Comparison of ENCODE assay signal across 9 cellular contexts in the genomic region with DNA sequence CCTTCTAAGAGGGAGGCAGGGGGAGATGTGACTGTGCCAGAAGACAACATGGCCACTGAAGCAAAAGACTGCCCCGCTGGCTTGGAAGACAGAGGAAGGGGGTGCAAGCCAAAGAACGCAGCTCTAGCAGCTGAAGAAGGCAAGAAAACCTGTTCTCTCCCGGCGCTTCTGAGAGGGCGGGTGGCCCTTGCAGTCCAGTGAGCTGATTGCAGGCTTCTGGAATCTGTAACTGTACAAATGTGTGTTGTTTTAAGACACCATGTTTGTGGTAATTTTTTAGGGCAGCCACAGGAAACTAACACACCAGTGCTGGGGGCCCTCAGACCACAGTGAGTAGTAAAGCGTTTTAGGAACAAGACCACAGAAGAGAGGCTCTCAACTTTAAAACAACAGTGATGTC. TPM values are rescaled to one million over a fixed set of nuclear protein-coding genes. Genes with fewer than 3 reads are reported as not detected.
DNase-seq lines count a peak whose midpoint lies in the region; FAIRE-seq and TF ChIP-seq lines count a peak whose summit lies in the region.
"Had no signal": no experiment of that assay in that cellular context is flagged by ENCODE, and none has a peak within 500 bp of the region (broad histone marks: within the 10 kb centered on the region; RNA-seq: fewer than 3 reads in every experiment).

No MANE protein-coding gene starts in this region.

- intact Hi-C loops in sigmoid colon (cut with DNase I): loop anchor here (5.0 to 10.0 kb wide), 2 partner anchors 47 to 154 kb away; a partner anchor contains a TSS

- TF ChIP-seq POLR2A in GM12891 (IDR thresholded peaks at IDR 0.05; ENCODE audit: low read depth, low read length) (no peak), sigmoid colon (IDR thresholded peaks at IDR 0.05) (no peak)

- H3K4me1 ChIP-seq in sigmoid colon: peaks cover 0 to 15% (median 0%) of the 10 kb centered on the region in 4 donors

- DNase-seq in GM12891 (ENCODE audit: insufficient read length, low spot score) (no peak), LHCN-M2 (ENCODE audit: low read depth) (peak; percentile 39), sigmoid colon (no peak), GM03348 (ENCODE audit: low spot score) (no peak), amygdala (lab: John Stamatoyannopoulos, UW) (no peak), kidney glomerular epithelial cell (lab: John Stamatoyannopoulos, UW) (no peak)
- peak; percentile 21 for DNase-seq in central memory CD4-positive, alpha-beta T cell
- DNase-seq in stimulated activated CD4-positive, alpha-beta T cell treated with anti-CD3 and anti-CD28 coated beads, Interleukin-2, amount 100 ng/mL, for 48 hours: no peak
- DNase-seq: islet precursor cell had no signal

- no peaks in the 10 kb centered on the region for H3K27me3 ChIP-seq in sigmoid colon

- no peak overlapping the region for H3K4me3 ChIP-seq in sigmoid colon

- no peaks in the 10 kb centered on the region for H3K9me3 ChIP-seq in sigmoid colon

- H3K36me3 ChIP-seq in sigmoid colon: peaks cover 6 to 59% (median 33%) of the 10 kb centered on the region in 4 donors

- 45 to 73% methylated on average over 6 of the region's 6 CpGs for WGBS in sigmoid colon, 2 donors

- TF ChIP-seq CTCF in sigmoid colon (IDR thresholded peaks at IDR 0.05): no peak

- no peak for FAIRE-seq in GM12891 (lab: Jason Lieb, UNC)

- no peak for TF ChIP-seq EP300 in sigmoid colon (IDR thresholded peaks at IDR 0.05)

- peak overlapping the region; percentile 17 to 55 (median 44) for H3K27ac ChIP-seq in sigmoid colon

TF ChIP-seq in GM12891, 5 proteins besides CTCF, POLR2A, EP300 and RAD21:
- TF ChIP-seq POLR2AphosphoS5 (IDR thresholded peaks at IDR 0.05; ENCODE audit: low read depth, low read length) (0 out of 2 replicates have a peak, but pooled peaks have one; percentile 13), SPI1 (IDR thresholded peaks at IDR 0.05; ENCODE audit: low read depth, low read length) (no peak)

RNA-seq across cellular contexts. Expression of a gene that starts 47.0 kb away (rescaled TPM):
- 43.4 TPM for polyA plus RNA-seq in GM12891 (2012; ENCODE audit: low read depth, missing spikeins)
- total RNA-seq in LHCN-M2 (2014; rRNA removed) (68.5 and 72.6 TPM in 2 replicates), sigmoid colon (100 to 1,000 TPM; 104 to 143 (median 113) TPM)
- 26.2 TPM for polyA plus RNA-seq in LHCN-M2 (2012)
- 10 to 100 TPM; 18.6 to 94.9 (median 34.2) TPM for polyA plus RNA-seq in sigmoid colon

Comparison
In these comparisons a context has a peak if more than half of its experiments do, and no peak if none do; other contexts are left out.
1. DNase-seq: peak in LHCN-M2 (single experiment) and central memory CD4-positive, alpha-beta T cell (single experiment); none in GM12891 (single experiment), sigmoid colon (single experiment), stimulated activated CD4-positive, alpha-beta T cell treated with anti-CD3 and anti-CD28 coated beads, Interleukin-2, amount 100 ng/mL, for 48 hours (0 of 2), GM03348 (single experiment), amygdala (0 of 56) and kidney glomerular epithelial cell (single experiment).